ENCODE assay signal across 28 cellular contexts in the genomic region with DNA sequence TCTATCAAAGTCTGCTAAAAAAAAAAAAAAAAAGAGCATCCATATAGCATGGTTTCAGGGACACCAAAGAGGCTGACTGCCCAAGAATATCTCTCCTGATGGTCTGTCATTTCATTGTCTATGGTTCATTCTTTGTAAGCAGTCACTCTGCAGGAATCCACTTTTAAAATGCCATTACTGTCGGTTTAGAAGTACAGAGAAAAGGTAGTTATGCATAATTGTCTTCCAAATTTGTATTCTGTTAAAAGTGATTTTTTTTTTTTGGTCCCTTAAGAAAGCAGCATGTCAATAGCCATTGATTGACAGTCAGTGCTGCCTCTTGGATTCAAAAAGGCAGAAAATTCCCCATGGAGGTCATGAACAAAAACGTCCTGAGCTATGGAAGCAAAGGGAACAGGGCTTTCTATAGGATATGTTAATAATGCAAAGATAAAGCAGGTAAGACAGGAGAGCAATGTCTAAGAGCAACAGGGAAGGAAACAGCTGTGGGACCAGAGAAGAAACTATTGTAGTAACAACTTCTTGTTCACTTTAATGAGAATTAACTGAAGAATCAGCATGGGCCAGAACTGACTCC.
"Had no signal": no experiment of that assay in that cellular context is flagged by ENCODE, and none has a peak within 500 bp of the region (broad histone marks: within the 10 kb centered on the region; RNA-seq: fewer than 3 reads in every experiment).

No MANE protein-coding gene starts in this region.

- H3K79me2 ChIP-seq: parathyroid adenoma had no signal

- H3K27ac Mint-ChIP-seq: immature natural killer cell; naive thymus-derived CD8-positive, alpha-beta T cell; nephron progenitor cell; progenitor cell of endocrine pancreas; stimulated activated naive B cell treated with anti-CD40 and anti-IgM and Interleukin-4, amounts not matched to agents 10 μg/mL and 1 μg/mL and 100 μg/mL, for 72 hours; stimulated activated naive CD8-positive, alpha-beta T cell treated with anti-CD3 and anti-CD28 coated beads, Interleukin-15, Interleukin-2, amounts not matched to agents 100 ng/mL and 50 ng/mL, for 24 hours had no signal

- DNase-seq: dermis blood vessel endothelial cell; effector memory CD4-positive, alpha-beta T cell; erythroblast; esophagus squamous epithelium; foreskin melanocyte; glutamatergic neuron; heart right ventricle; hippocampal formation; immature natural killer cell; islet precursor cell; kidney glomerular epithelial cell; left colon; left ventricle myocardium inferior; lower lobe of right lung; naive thymus-derived CD8-positive, alpha-beta T cell; nephron progenitor cell; right lobe of liver; small intestine; stimulated activated CD4-positive, alpha-beta T cell treated with anti-CD3 and anti-CD28 coated beads, Interleukin-15, amount 100 ng/mL, for 24 hours; stimulated activated CD4-positive, alpha-beta T cell treated with anti-CD3 and anti-CD28 coated beads, Interleukin-2, amount 100 ng/mL, for 48 hours; stimulated activated naive B cell treated with anti-CD40 and anti-IgM and Interleukin-4, amounts not matched to agents 10 μg/mL and 1 μg/mL and 100 μg/mL, for 72 hours; transverse colon had no signal

- H3K4me3 ChIP-seq: coronary artery, esophagus squamous epithelium, heart right ventricle, left ventricle myocardium inferior, lower lobe of right lung, right lobe of liver, suprapubic skin, transverse colon, vagina had no signal

- H3K27me3 ChIP-seq: esophagus squamous epithelium, heart right ventricle, right lobe of liver, suprapubic skin, transverse colon, vagina had no signal

- H2AFZ ChIP-seq: parathyroid adenoma had no signal

- H3K4me1 ChIP-seq: esophagus squamous epithelium, left ventricle myocardium inferior, lower lobe of right lung, parathyroid adenoma, right lobe of liver, suprapubic skin, transverse colon, vagina had no signal

- H3K4me3 Mint-ChIP-seq: immature natural killer cell; naive thymus-derived CD8-positive, alpha-beta T cell; nephron progenitor cell; stimulated activated naive B cell treated with anti-CD40 and anti-IgM and Interleukin-4, amounts not matched to agents 10 μg/mL and 1 μg/mL and 100 μg/mL, for 72 hours; stimulated activated naive CD8-positive, alpha-beta T cell treated with anti-CD3 and anti-CD28 coated beads, Interleukin-15, Interleukin-2, amounts not matched to agents 100 ng/mL and 50 ng/mL, for 24 hours had no signal

- H3K36me3 Mint-ChIP-seq: immature natural killer cell; naive thymus-derived CD8-positive, alpha-beta T cell; stimulated activated naive B cell treated with anti-CD40 and anti-IgM and Interleukin-4, amounts not matched to agents 10 μg/mL and 1 μg/mL and 100 μg/mL, for 72 hours had no signal

- H3K9me3 ChIP-seq: esophagus squamous epithelium, heart right ventricle, left ventricle myocardium inferior, lower lobe of right lung, right lobe of liver, suprapubic skin, transverse colon, vagina had no signal

- H3K27ac ChIP-seq: esophagus squamous epithelium, left ventricle myocardium inferior, lower lobe of right lung, parathyroid adenoma, right lobe of liver, suprapubic skin, transverse colon, vagina had no signal

- H3K9ac ChIP-seq: parathyroid adenoma had no signal

- H3K4me1 Mint-ChIP-seq: immature natural killer cell; nephron progenitor cell; stimulated activated naive B cell treated with anti-CD40 and anti-IgM and Interleukin-4, amounts not matched to agents 10 μg/mL and 1 μg/mL and 100 μg/mL, for 72 hours had no signal

- H3K9me3 Mint-ChIP-seq: naive thymus-derived CD8-positive, alpha-beta T cell; nephron progenitor cell; stimulated activated naive B cell treated with anti-CD40 and anti-IgM and Interleukin-4, amounts not matched to agents 10 μg/mL and 1 μg/mL and 100 μg/mL, for 72 hours; stimulated activated naive CD8-positive, alpha-beta T cell treated with anti-CD3 and anti-CD28 coated beads, Interleukin-15, Interleukin-2, amounts not matched to agents 100 ng/mL and 50 ng/mL, for 24 hours had no signal

- H3K27me3 Mint-ChIP-seq: stimulated activated naive B cell treated with anti-CD40 and anti-IgM and Interleukin-4, amounts not matched to agents 10 μg/mL and 1 μg/mL and 100 μg/mL, for 72 hours had no signal

- ATAC-seq: left colon; lower lobe of right lung; naive thymus-derived CD8-positive, alpha-beta T cell; right lobe of liver; stimulated activated naive B cell treated with anti-CD40 and anti-IgM and Interleukin-4, amounts not matched to agents 10 μg/mL and 1 μg/mL and 100 μg/mL, for 72 hours had no signal

- H3K36me3 ChIP-seq: esophagus squamous epithelium, heart right ventricle, left ventricle myocardium inferior, lower lobe of right lung, right lobe of liver, suprapubic skin, transverse colon, vagina had no signal
